1 cellular context compared by ENCODE assay signal in the genomic region with DNA sequence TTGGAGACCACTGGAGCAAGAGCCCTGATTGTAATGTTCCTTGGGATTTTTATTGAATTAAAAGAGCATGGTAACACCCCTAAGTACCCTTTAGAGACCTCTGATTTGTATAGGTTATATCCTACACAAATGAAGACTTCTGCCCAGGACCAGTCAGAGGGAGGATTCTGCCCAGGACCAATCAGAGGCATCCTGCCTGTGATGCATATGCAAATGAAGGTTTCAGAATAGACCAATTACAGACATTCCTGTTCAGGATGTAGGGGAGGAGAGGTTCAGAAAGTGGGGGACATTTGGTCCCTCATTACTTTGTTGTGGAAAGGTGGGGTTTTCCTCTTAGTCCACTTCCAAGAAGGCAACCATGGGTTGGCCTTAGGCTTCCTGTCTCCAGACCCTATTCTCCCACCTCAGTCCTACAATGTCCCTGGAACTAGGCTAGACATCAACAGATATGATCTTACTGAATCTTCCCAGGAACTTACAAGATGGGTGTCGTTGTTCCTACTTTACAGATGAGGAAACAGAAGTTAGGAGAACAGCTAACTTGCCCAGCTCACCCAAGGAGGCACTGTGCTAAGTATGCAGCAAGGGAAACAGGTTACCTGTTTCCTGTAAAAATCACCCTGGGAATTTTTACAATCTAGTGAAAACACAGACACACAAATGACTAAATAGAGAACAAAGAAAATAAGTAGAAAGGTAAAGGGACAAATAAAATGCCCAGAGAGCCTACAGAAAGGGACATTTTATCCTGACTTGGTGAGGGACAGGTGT.
TF ChIP-seq lines count a peak whose summit lies in the region.

No MANE protein-coding gene starts in this region.

TF ChIP-seq in K562, 482 proteins besides CTCF, POLR2A, EP300 and RAD21:
- TF ChIP-seq POLR3G (IDR thresholded peaks at IDR 0.05; ENCODE audit: extremely low read depth, insufficient read length, insufficient replicate concordance): no peak
- TF ChIP-seq ZNF589 (CRISPR knock-in tag; IDR thresholded peaks at IDR 0.05; ENCODE audit: low read depth): no peak
- TF ChIP-seq, protein P1, sequence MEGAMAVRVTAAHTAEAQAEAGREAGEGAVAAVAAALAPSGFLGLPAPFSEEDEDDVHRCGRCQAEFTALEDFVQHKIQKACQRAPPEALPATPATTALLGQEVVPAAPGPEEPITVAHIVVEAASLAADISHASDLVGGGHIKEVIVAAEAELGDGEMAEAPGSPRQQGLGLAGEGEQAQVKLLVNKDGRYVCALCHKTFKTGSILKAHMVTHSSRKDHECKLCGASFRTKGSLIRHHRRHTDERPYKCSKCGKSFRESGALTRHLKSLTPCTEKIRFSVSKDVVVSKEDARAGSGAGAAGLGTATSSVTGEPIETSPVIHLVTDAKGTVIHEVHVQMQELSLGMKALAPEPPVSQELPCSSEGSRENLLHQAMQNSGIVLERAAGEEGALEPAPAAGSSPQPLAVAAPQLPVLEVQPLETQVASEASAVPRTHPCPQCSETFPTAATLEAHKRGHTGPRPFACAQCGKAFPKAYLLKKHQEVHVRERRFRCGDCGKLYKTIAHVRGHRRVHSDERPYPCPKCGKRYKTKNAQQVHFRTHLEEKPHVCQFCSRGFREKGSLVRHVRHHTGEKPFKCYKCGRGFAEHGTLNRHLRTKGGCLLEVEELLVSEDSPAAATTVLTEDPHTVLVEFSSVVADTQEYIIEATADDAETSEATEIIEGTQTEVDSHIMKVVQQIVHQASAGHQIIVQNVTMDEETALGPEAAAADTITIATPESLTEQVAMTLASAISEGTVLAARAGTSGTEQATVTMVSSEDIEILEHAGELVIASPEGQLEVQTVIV (CRISPR knock-in tag; IDR thresholded peaks at IDR 0.05; ENCODE audit: borderline replicate concordance): no peak
- TF ChIP-seq ZSCAN29 (IDR thresholded peaks at IDR 0.05): no peak
- TF ChIP-seq NFRKB (IDR thresholded peaks at IDR 0.05; ENCODE audit: low read depth): no peak
- no peak for TF ChIP-seq RCOR1 (IDR thresholded peaks at IDR 0.05; ENCODE audit: borderline replicate concordance in 1 of 2, low read depth in 2 of 2, low read length in 2 of 2)
- no peak for TF ChIP-seq ETV6 (IDR thresholded peaks at IDR 0.05; ENCODE audit: borderline replicate concordance in 1 of 2, low read depth in 2 of 2, low read length in 1 of 2)
- no peak for TF ChIP-seq ETV6 (CRISPR knock-in tag; IDR thresholded peaks at IDR 0.05; ENCODE audit: borderline replicate concordance)
TF ChIP-seq in K562: peak in this region for 0.
